In the genomic region with DNA sequence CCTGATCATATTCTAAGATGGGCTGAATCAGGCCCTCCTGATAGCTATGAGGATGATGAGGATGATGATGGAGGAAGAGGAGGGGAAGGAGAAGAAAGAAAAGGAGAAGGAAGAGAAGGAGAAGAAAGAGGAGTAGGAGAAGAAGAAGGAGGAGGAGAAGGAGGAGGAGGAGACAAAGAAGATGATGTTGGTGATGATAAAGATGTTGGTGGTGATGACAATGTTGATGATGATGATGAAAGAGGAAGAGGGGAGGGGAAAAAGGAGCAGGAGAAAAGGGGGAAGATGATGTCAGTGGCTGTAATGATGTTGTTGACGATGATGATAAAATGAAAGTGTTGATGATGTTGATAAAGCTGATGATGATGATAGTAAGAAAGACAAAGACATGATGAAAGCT, we compare ENCODE assay signal across 2 cellular contexts.
TF ChIP-seq lines count a peak whose summit lies in the region.

No MANE protein-coding gene starts in this region.

TF ChIP-seq in HEK293, 187 proteins besides CTCF, POLR2A, EP300 and RAD21:
- TF ChIP-seq, protein P1, sequence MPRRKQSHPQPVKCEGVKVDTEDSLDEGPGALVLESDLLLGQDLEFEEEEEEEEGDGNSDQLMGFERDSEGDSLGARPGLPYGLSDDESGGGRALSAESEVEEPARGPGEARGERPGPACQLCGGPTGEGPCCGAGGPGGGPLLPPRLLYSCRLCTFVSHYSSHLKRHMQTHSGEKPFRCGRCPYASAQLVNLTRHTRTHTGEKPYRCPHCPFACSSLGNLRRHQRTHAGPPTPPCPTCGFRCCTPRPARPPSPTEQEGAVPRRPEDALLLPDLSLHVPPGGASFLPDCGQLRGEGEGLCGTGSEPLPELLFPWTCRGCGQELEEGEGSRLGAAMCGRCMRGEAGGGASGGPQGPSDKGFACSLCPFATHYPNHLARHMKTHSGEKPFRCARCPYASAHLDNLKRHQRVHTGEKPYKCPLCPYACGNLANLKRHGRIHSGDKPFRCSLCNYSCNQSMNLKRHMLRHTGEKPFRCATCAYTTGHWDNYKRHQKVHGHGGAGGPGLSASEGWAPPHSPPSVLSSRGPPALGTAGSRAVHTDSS (tag by site-specific recombination; IDR thresholded peaks at IDR 0.05), result peak; percentile 61; the same call in 1 of the 2 replicates
- TF ChIP-seq WT1 (tag by site-specific recombination; IDR thresholded peaks at IDR 0.05) (no peak), ZNF114 (tag by site-specific recombination; IDR thresholded peaks at IDR 0.05) (0 out of 2 replicates have a peak, but pooled peaks have one; percentile 23), ZNF366 (tag by site-specific recombination; conservative IDR thresholded peaks at IDR 0.05) (0 out of 2 replicates have a peak, but pooled peaks have one; percentile 35), ZBTB21 (tag by site-specific recombination; IDR thresholded peaks at IDR 0.05) (0 out of 2 replicates have a peak, but pooled peaks have one; percentile 31), ZNF747 (tag by site-specific recombination; IDR thresholded peaks at IDR 0.05) (peak; percentile 83; the same call in 1 of the 2 replicates), YY2 (tag by site-specific recombination; IDR thresholded peaks at IDR 0.05) (no peak), ZNF266 (tag by site-specific recombination; IDR thresholded peaks at IDR 0.05; ENCODE audit: low read depth) (no peak)
- TF ChIP-seq, protein P2, sequence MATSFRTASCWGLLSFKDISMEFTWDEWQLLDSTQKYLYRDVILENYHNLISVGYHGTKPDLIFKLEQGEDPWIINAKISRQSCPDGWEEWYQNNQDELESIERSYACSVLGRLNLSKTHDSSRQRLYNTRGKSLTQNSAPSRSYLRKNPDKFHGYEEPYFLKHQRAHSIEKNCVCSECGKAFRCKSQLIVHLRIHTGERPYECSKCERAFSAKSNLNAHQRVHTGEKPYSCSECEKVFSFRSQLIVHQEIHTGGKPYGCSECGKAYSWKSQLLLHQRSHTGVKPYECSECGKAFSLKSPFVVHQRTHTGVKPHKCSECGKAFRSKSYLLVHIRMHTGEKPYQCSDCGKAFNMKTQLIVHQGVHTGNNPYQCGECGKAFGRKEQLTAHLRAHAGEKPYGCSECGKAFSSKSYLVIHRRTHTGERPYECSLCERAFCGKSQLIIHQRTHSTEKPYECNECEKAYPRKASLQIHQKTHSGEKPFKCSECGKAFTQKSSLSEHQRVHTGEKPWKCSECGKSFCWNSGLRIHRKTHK (tag by site-specific recombination; IDR thresholded peaks at IDR 0.05), result no peak
- TF ChIP-seq, protein P3, sequence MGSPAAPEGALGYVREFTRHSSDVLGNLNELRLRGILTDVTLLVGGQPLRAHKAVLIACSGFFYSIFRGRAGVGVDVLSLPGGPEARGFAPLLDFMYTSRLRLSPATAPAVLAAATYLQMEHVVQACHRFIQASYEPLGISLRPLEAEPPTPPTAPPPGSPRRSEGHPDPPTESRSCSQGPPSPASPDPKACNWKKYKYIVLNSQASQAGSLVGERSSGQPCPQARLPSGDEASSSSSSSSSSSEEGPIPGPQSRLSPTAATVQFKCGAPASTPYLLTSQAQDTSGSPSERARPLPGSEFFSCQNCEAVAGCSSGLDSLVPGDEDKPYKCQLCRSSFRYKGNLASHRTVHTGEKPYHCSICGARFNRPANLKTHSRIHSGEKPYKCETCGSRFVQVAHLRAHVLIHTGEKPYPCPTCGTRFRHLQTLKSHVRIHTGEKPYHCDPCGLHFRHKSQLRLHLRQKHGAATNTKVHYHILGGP (tag by site-specific recombination; IDR thresholded peaks at IDR 0.05), result 0 out of 2 replicates have a peak, but pooled peaks have one; percentile 5
- TF ChIP-seq, protein P4, sequence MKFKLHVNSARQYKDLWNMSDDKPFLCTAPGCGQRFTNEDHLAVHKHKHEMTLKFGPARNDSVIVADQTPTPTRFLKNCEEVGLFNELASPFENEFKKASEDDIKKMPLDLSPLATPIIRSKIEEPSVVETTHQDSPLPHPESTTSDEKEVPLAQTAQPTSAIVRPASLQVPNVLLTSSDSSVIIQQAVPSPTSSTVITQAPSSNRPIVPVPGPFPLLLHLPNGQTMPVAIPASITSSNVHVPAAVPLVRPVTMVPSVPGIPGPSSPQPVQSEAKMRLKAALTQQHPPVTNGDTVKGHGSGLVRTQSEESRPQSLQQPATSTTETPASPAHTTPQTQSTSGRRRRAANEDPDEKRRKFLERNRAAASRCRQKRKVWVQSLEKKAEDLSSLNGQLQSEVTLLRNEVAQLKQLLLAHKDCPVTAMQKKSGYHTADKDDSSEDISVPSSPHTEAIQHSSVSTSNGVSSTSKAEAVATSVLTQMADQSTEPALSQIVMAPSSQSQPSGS (tag by site-specific recombination; IDR thresholded peaks at IDR 0.05; ENCODE audit: low read depth), result peak; percentile 22; the same call in 1 of the 2 replicates

TF ChIP-seq in K562, 482 proteins besides CTCF, POLR2A, EP300 and RAD21 (continued from another document and continues in another):
- TF ChIP-seq, protein P5, sequence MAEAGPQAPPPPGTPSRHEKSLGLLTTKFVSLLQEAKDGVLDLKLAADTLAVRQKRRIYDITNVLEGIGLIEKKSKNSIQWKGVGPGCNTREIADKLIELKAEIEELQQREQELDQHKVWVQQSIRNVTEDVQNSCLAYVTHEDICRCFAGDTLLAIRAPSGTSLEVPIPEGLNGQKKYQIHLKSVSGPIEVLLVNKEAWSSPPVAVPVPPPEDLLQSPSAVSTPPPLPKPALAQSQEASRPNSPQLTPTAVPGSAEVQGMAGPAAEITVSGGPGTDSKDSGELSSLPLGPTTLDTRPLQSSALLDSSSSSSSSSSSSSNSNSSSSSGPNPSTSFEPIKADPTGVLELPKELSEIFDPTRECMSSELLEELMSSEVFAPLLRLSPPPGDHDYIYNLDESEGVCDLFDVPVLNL (CRISPR knock-in tag; IDR thresholded peaks at IDR 0.05; ENCODE audit: low read depth), result no peak
- no peak for TF ChIP-seq STAG1 (CRISPR knock-in tag; IDR thresholded peaks at IDR 0.05; ENCODE audit: borderline replicate concordance)
- TF ChIP-seq RHOXF2B (CRISPR knock-in tag; conservative IDR thresholded peaks at IDR 0.05), result no peak
- no peak for TF ChIP-seq PHB2 (IDR thresholded peaks at IDR 0.05; ENCODE audit: low read depth)
- TF ChIP-seq KLF6 (CRISPR knock-in tag; IDR thresholded peaks at IDR 0.05; ENCODE audit: borderline replicate concordance), result no peak
- no peak for TF ChIP-seq JUNB (CRISPR knock-in tag; conservative IDR thresholded peaks at IDR 0.05)
- no peak for TF ChIP-seq RBM14 (IDR thresholded peaks at IDR 0.05; ENCODE audit: borderline replicate concordance, insufficient read depth, low read depth, low read length)
- TF ChIP-seq MTA1 (IDR thresholded peaks at IDR 0.05; ENCODE audit: borderline replicate concordance), result no peak
- TF ChIP-seq, protein P6, sequence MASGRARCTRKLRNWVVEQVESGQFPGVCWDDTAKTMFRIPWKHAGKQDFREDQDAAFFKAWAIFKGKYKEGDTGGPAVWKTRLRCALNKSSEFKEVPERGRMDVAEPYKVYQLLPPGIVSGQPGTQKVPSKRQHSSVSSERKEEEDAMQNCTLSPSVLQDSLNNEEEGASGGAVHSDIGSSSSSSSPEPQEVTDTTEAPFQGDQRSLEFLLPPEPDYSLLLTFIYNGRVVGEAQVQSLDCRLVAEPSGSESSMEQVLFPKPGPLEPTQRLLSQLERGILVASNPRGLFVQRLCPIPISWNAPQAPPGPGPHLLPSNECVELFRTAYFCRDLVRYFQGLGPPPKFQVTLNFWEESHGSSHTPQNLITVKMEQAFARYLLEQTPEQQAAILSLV (tag; IDR thresholded peaks at IDR 0.05), result no peak
- TF ChIP-seq LARP7 (IDR thresholded peaks at IDR 0.05), result 0 out of 2 replicates have a peak, but pooled peaks have one; percentile 44
- TF ChIP-seq, protein P7, sequence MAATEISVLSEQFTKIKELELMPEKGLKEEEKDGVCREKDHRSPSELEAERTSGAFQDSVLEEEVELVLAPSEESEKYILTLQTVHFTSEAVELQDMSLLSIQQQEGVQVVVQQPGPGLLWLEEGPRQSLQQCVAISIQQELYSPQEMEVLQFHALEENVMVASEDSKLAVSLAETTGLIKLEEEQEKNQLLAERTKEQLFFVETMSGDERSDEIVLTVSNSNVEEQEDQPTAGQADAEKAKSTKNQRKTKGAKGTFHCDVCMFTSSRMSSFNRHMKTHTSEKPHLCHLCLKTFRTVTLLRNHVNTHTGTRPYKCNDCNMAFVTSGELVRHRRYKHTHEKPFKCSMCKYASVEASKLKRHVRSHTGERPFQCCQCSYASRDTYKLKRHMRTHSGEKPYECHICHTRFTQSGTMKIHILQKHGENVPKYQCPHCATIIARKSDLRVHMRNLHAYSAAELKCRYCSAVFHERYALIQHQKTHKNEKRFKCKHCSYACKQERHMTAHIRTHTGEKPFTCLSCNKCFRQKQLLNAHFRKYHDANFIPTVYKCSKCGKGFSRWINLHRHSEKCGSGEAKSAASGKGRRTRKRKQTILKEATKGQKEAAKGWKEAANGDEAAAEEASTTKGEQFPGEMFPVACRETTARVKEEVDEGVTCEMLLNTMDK (IDR thresholded peaks at IDR 0.05; ENCODE audit: borderline replicate concordance, insufficient read depth, low read depth, low read length, poor library complexity, severe bottlenecking), result no peak
- TF ChIP-seq, protein P8, sequence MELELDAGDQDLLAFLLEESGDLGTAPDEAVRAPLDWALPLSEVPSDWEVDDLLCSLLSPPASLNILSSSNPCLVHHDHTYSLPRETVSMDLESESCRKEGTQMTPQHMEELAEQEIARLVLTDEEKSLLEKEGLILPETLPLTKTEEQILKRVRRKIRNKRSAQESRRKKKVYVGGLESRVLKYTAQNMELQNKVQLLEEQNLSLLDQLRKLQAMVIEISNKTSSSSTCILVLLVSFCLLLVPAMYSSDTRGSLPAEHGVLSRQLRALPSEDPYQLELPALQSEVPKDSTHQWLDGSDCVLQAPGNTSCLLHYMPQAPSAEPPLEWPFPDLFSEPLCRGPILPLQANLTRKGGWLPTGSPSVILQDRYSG (tag; conservative IDR thresholded peaks at IDR 0.05; ENCODE audit: low read depth), result no peak
- TF ChIP-seq PHF21A (IDR thresholded peaks at IDR 0.05; ENCODE audit: borderline replicate concordance, low read depth), result no peak
- TF ChIP-seq MCM7 (IDR thresholded peaks at IDR 0.05), result no peak
- no peak for TF ChIP-seq PTBP1 (IDR thresholded peaks at IDR 0.05; ENCODE audit: low read depth, low read length)
- TF ChIP-seq, protein P9, sequence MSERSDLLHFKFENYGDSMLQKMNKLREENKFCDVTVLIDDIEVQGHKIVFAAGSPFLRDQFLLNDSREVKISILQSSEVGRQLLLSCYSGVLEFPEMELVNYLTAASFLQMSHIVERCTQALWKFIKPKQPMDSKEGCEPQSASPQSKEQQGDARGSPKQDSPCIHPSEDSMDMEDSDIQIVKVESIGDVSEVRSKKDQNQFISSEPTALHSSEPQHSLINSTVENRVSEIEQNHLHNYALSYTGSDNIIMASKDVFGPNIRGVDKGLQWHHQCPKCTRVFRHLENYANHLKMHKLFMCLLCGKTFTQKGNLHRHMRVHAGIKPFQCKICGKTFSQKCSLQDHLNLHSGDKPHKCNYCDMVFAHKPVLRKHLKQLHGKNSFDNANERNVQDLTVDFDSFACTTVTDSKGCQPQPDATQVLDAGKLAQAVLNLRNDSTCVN (CRISPR knock-in tag; IDR thresholded peaks at IDR 0.05), result peak; percentile 75; the same call in 1 of the 2 replicates
- TF ChIP-seq BRCA1 (IDR thresholded peaks at IDR 0.05), result no peak
- TF ChIP-seq BRCA1 (CRISPR knock-in tag; IDR thresholded peaks at IDR 0.05), result no peak
- TF ChIP-seq SP2 (IDR thresholded peaks at IDR 0.05; ENCODE audit: extremely low read depth, low read depth, low read length, poor library complexity, severe bottlenecking), result no peak
- TF ChIP-seq ZNF707 (CRISPR knock-in tag; conservative IDR thresholded peaks at IDR 0.05), result no peak
- TF ChIP-seq FOS (IDR thresholded peaks at IDR 0.05; ENCODE audit: extremely low read depth, insufficient read length), result no peak
- no peak for TF ChIP-seq MIER1 (IDR thresholded peaks at IDR 0.05; ENCODE audit: low read depth)
- no peak for TF ChIP-seq KDM5B (IDR thresholded peaks at IDR 0.05; ENCODE audit: insufficient replicate concordance, low read depth, low read length)
- TF ChIP-seq ZNF239 (CRISPR knock-in tag; IDR thresholded peaks at IDR 0.05), result no peak
- no peak for TF ChIP-seq TBP (optimal IDR thresholded peaks at IDR 0.05; ENCODE audit: low read depth, low read length)
- TF ChIP-seq ZNF3 (CRISPR knock-in tag; IDR thresholded peaks at IDR 0.05), result no peak
- TF ChIP-seq ASH1L (IDR thresholded peaks at IDR 0.05; ENCODE audit: borderline replicate concordance, low read depth, partially characterized antibody), result no peak
- TF ChIP-seq NFXL1 (CRISPR knock-in tag; IDR thresholded peaks at IDR 0.05), result no peak
- TF ChIP-seq, protein P10, sequence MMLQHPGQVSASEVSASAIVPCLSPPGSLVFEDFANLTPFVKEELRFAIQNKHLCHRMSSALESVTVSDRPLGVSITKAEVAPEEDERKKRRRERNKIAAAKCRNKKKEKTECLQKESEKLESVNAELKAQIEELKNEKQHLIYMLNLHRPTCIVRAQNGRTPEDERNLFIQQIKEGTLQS (IDR thresholded peaks at IDR 0.05), result peak; percentile 55
- TF ChIP-seq, protein P10 (CRISPR knock-in tag; conservative IDR thresholded peaks at IDR 0.05), result no peak
- no peak for TF ChIP-seq CCAR2 (IDR thresholded peaks at IDR 0.05; ENCODE audit: low read depth, low read length)
- TF ChIP-seq, protein P11, sequence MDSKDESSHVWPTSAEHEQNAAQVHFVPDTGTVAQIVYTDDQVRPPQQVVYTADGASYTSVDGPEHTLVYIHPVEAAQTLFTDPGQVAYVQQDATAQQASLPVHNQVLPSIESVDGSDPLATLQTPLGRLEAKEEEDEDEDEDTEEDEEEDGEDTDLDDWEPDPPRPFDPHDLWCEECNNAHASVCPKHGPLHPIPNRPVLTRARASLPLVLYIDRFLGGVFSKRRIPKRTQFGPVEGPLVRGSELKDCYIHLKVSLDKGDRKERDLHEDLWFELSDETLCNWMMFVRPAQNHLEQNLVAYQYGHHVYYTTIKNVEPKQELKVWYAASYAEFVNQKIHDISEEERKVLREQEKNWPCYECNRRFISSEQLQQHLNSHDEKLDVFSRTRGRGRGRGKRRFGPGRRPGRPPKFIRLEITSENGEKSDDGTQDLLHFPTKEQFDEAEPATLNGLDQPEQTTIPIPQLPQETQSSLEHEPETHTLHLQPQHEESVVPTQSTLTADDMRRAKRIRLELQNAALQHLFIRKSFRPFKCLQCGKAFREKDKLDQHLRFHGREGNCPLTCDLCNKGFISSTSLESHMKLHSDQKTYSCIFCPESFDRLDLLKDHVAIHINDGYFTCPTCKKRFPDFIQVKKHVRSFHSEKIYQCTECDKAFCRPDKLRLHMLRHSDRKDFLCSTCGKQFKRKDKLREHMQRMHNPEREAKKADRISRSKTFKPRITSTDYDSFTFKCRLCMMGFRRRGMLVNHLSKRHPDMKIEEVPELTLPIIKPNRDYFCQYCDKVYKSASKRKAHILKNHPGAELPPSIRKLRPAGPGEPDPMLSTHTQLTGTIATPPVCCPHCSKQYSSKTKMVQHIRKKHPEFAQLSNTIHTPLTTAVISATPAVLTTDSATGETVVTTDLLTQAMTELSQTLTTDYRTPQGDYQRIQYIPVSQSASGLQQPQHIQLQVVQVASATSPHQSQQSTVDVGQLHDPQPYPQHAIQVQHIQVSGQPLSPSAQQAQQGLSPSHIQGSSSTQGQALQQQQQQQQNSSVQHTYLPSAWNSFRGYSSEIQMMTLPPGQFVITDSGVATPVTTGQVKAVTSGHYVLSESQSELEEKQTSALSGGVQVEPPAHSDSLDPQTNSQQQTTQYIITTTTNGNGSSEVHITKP (IDR thresholded peaks at IDR 0.05; ENCODE audit: partially characterized antibody), result no peak
- TF ChIP-seq ZNF384 (IDR thresholded peaks at IDR 0.05; ENCODE audit: low read depth, low read length), result no peak
- no peak for TF ChIP-seq ZNF830 (CRISPR knock-in tag; IDR thresholded peaks at IDR 0.05)
- TF ChIP-seq ESRRA (IDR thresholded peaks at IDR 0.05; ENCODE audit: borderline replicate concordance, low read depth), result no peak
- no peak for TF ChIP-seq CBFA2T2 (conservative IDR thresholded peaks at IDR 0.05)
- no peak for TF ChIP-seq THRAP3 (IDR thresholded peaks at IDR 0.05; ENCODE audit: borderline replicate concordance)
